Comparison of ENCODE assay signal across 20 cellular contexts in genomic region chr14:57078054-57078453, GRCh38.
"Had no signal": no experiment of that assay in that cellular context is flagged by ENCODE, and none has a peak within 500 bp of the region (broad histone marks: within the 10 kb centered on the region; RNA-seq: fewer than 3 reads in every experiment).

No MANE protein-coding gene starts in this region.

- H3K4me3 ChIP-seq: MG63, SJSA1, SK-N-MC had no signal

- H3K27me3 ChIP-seq: MG63 had no signal

- H3K36me3 ChIP-seq: MG63, SJSA1 had no signal

- H3K27ac ChIP-seq: SJSA1, SK-N-MC had no signal

- ATAC-seq: HepG2 had no signal

- DNase-seq: IMR-90, Karpas-422, KG1, MG63, NCI-H1092, NCI-H1105 treated with DMSO at 0.1 percent for 48 hours, NCI-H1417 treated with DMSO at 0.1 percent for 48 hours, NCI-H187 treated with DMSO at 0.1 percent for 48 hours, NCI-H2081, NCI-H2107, NCI-H345, NCI-H446 treated with DMSO at 0.1 percent for 48 hours, NCI-H510A treated with DMSO at 0.1 percent for 48 hours, NCI-H526, Right ventricle myocardium superior, RPMI8226, SIG-M5 had no signal

- H3K9me3 ChIP-seq: MG63, SJSA1 had no signal
